Comparison of ENCODE assay signal across 20 cellular contexts in the genomic region with DNA sequence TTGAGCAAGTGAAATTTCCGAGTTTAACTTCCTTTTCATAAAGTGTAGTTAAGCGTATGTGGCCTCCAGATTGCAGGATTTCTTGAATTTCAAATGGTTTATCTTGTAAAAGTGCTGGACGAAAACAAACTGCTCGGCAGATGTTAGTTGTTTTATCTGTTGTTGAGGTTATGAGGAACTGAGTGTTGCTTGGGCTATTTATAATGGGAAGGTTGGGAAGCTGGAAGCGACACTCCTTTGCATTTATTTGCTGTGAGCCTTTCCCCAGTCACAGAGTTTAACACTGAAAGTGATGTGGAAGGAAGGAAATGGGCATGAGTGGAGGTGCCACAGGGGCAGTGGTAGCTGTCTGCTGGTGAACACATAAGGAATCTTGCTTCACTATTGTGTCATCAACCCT.
DNase-seq lines count a peak whose midpoint lies in the region; ATAC-seq and TF ChIP-seq lines count a peak whose summit lies in the region.
"Had no signal": no experiment of that assay in that cellular context is flagged by ENCODE, and none has a peak within 500 bp of the region (broad histone marks: within the 10 kb centered on the region; RNA-seq: fewer than 3 reads in every experiment).

No MANE protein-coding gene starts in this region.

- WGBS in smooth muscle cell (ENCODE audit: low lambda C conversion rate) = 22% methylated on average over 5 of the region's 5 CpGs

- H3K4me2 ChIP-seq in smooth muscle cell = peak overlapping the region; percentile 55

- no peaks in the 10 kb centered on the region for H3K79me2 ChIP-seq in smooth muscle cell (ENCODE audit: low read depth)

- H3K4me3 ChIP-seq in fibroblast of villous mesenchyme (ENCODE audit: low read depth, low read length) (no peak overlapping the region), smooth muscle cell (no peak overlapping the region)

- H3K9me3 ChIP-seq in smooth muscle cell (replicated peaks; ENCODE audit: low read depth) = no peaks in the 10 kb centered on the region

- no peaks in the 10 kb centered on the region for H3K36me3 Mint-ChIP-seq in activated T-cell treated with anti-CD3 and anti-CD28 coated beads, Interleukin-2, amount 50 U/mL, for 24 hours (ENCODE audit: low read depth)

- H2AFZ ChIP-seq in smooth muscle cell (ENCODE audit: low read depth) = peak overlapping the region; percentile 26

- H3K27ac Mint-ChIP-seq in activated T-cell treated with anti-CD3 and anti-CD28 coated beads, Interleukin-2, amount 50 U/mL, for 24 hours = no peak overlapping the region

- no peak overlapping the region for H3K27ac ChIP-seq in smooth muscle cell (ENCODE audit: low read depth)
- H3K27ac ChIP-seq: RWPE1 had no signal

- H3K9me3 Mint-ChIP-seq in activated T-cell treated with anti-CD3 and anti-CD28 coated beads, Interleukin-2, amount 50 U/mL, for 24 hours = peaks cover 5% of the 10 kb centered on the region

- no peak overlapping the region for H3K9ac ChIP-seq in smooth muscle cell (ENCODE audit: low read depth)

- H3K27me3 Mint-ChIP-seq in activated T-cell treated with anti-CD3 and anti-CD28 coated beads, Interleukin-2, amount 50 U/mL, for 24 hours = no peaks in the 10 kb centered on the region

- no peaks in the 10 kb centered on the region for H3K27me3 ChIP-seq in smooth muscle cell (ENCODE audit: low read depth)

- ATAC-seq in left ventricle myocardium superior = peak; percentile 52
- no peak for ATAC-seq in left cardiac atrium
- ATAC-seq: Panc1 had no signal

- TF ChIP-seq CTCF in fibroblast of villous mesenchyme (IDR thresholded peaks at IDR 0.05; ENCODE audit: insufficient read depth, low read depth, low read length) = no peak
- TF ChIP-seq CTCF in smooth muscle cell (IDR thresholded peaks at IDR 0.05; ENCODE audit: borderline replicate concordance, insufficient read depth, poor library complexity, severe bottlenecking) = no peak

- H3K4me1 ChIP-seq in smooth muscle cell (ENCODE audit: low read depth) = no peaks in the 10 kb centered on the region

- intact Hi-C loops in left ventricle myocardium superior (cut with micrococcal nuclease) = no loop called here
- intact Hi-C loops in left cardiac atrium (cut with DNase I) = no loop called here

- H3K4me1 Mint-ChIP-seq in activated T-cell treated with anti-CD3 and anti-CD28 coated beads, Interleukin-2, amount 50 U/mL, for 24 hours (ENCODE audit: low read depth) = no peaks in the 10 kb centered on the region

- no peaks in the 10 kb centered on the region for H3K36me3 ChIP-seq in smooth muscle cell (ENCODE audit: low read depth)

- no peaks in the 10 kb centered on the region for H4K20me1 ChIP-seq in smooth muscle cell (ENCODE audit: low read depth)

- no peak overlapping the region for H3K4me3 Mint-ChIP-seq in activated T-cell treated with anti-CD3 and anti-CD28 coated beads, Interleukin-2, amount 50 U/mL, for 24 hours

- H3F3A ChIP-seq in smooth muscle cell (ENCODE audit: low read depth) = no peaks in the 10 kb centered on the region

- no peak for DNase-seq in left ventricle myocardium superior
- DNase-seq in left cardiac atrium = no peak
- peak; percentile 6 for DNase-seq in UCSD-AML1 (lab: John Stamatoyannopoulos, UW; ENCODE audit: unreplicated experiment)
- peak; percentile 42 for DNase-seq in fibroblast of villous mesenchyme (ENCODE audit: low read depth)
- DNase-seq in smooth muscle cell (lab: John Stamatoyannopoulos, UW; ENCODE audit: unreplicated experiment) = no peak
- DNase-seq in DMS79 treated with DMSO at 0.1 percent for 48 hours (lab: John Stamatoyannopoulos, UW) = no peak
- DNase-seq in NCI-H526 (lab: John Stamatoyannopoulos, UW) = no peak
- no peak for DNase-seq in activated T-cell treated with anti-CD3 and anti-CD28 coated beads, Interleukin-2, amount 50 U/mL, for 24 hours
- DNase-seq: 8988T, Calu3, DMS153, NCI-H1048, NCI-H1417 treated with DMSO at 0.1 percent for 48 hours, NCI-H1694 treated with DMSO at 0.1 percent for 48 hours, NCI-H2081 treated with DMSO at 0.1 percent for 48 hours, NCI-H524, NCI-H774, SHP77 treated with DMSO at 0.1 percent for 48 hours had no signal

Comparison
In these comparisons a context has a peak if more than half of its experiments do, and no peak if none do; other contexts are left out.
1. DNase-seq: peak in UCSD-AML1 (single experiment) and fibroblast of villous mesenchyme (single experiment); none in left ventricle myocardium superior (single experiment), left cardiac atrium (single experiment), smooth muscle cell (single experiment), DMS79 treated with DMSO at 0.1 percent for 48 hours (single experiment), NCI-H526 (0 of 2) and activated T-cell treated with anti-CD3 and anti-CD28 coated beads, Interleukin-2, amount 50 U/mL, for 24 hours (single experiment).